ENCODE assay signal across 2 cellular contexts in genomic region chr9:97023505-97023904, GRCh38. TPM values are rescaled to one million over a fixed set of nuclear protein-coding genes. Genes with fewer than 3 reads are reported as not detected.
"Had no signal": no experiment of that assay in that cellular context is flagged by ENCODE, and none has a peak within 500 bp of the region (broad histone marks: within the 10 kb centered on the region; RNA-seq: fewer than 3 reads in every experiment).

No MANE protein-coding gene starts in this region.

RNA-seq across cellular contexts. Expression of gene CTSV, which starts 15.4 kb away (rescaled TPM):
- total RNA-seq: naive thymus-derived CD8-positive, alpha-beta T cell had no signal
- polyA plus RNA-seq: naive thymus-derived CD4-positive, alpha-beta T cell; naive thymus-derived CD8-positive, alpha-beta T cell had no signal
